1 cellular context compared by ENCODE assay signal in the genomic region with DNA sequence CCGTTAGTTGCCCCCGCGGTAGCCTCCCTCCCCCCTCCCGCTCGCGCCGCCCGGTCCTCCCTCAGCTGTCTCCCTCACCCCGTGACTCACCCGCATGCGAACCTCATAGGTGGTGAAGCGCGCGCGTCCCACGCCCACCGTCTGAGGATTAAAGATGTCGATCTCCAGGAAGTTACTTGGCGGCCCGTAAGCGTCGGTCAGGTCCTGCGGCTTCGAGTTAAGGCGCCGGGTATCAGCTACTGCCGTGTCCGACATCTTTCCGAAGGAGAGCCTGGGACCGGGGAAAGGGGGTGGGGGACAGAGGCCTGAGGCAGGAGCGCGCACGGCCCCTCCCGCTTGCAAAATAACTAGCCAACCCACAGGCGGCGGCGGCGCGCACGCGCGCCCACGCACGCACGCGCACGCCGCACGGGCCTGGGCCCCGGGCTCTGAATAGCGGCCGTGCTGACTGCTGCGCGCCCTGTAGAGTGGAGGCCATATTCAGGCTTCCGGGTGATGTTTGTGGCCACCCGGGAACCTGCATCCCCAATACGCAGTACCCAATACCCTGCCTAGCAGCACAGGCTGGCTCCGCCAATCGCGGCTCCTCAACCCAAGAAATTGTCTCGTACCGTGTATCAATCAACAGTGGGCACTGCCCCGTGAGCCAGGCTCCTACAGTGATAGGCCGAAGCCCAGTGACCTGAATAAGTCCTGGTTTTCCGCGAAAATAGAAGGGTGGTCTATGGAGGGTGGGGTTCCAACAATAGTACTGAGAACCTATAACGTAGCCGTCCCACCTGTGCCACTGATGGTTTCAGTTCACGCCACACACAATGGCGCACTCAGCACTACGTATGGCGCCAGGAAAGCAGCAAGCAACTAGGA.
TF ChIP-seq lines count a peak whose summit lies in the region.

A gene (minus strand): TSS at position 283 of the 867 bp plus-strand sequence. CDS start 28 bp downstream, at position 255.

TF ChIP-seq in GM23338, 12 proteins besides CTCF, POLR2A, EP300 and RAD21 (continued from another document):
- TF ChIP-seq, protein P1, sequence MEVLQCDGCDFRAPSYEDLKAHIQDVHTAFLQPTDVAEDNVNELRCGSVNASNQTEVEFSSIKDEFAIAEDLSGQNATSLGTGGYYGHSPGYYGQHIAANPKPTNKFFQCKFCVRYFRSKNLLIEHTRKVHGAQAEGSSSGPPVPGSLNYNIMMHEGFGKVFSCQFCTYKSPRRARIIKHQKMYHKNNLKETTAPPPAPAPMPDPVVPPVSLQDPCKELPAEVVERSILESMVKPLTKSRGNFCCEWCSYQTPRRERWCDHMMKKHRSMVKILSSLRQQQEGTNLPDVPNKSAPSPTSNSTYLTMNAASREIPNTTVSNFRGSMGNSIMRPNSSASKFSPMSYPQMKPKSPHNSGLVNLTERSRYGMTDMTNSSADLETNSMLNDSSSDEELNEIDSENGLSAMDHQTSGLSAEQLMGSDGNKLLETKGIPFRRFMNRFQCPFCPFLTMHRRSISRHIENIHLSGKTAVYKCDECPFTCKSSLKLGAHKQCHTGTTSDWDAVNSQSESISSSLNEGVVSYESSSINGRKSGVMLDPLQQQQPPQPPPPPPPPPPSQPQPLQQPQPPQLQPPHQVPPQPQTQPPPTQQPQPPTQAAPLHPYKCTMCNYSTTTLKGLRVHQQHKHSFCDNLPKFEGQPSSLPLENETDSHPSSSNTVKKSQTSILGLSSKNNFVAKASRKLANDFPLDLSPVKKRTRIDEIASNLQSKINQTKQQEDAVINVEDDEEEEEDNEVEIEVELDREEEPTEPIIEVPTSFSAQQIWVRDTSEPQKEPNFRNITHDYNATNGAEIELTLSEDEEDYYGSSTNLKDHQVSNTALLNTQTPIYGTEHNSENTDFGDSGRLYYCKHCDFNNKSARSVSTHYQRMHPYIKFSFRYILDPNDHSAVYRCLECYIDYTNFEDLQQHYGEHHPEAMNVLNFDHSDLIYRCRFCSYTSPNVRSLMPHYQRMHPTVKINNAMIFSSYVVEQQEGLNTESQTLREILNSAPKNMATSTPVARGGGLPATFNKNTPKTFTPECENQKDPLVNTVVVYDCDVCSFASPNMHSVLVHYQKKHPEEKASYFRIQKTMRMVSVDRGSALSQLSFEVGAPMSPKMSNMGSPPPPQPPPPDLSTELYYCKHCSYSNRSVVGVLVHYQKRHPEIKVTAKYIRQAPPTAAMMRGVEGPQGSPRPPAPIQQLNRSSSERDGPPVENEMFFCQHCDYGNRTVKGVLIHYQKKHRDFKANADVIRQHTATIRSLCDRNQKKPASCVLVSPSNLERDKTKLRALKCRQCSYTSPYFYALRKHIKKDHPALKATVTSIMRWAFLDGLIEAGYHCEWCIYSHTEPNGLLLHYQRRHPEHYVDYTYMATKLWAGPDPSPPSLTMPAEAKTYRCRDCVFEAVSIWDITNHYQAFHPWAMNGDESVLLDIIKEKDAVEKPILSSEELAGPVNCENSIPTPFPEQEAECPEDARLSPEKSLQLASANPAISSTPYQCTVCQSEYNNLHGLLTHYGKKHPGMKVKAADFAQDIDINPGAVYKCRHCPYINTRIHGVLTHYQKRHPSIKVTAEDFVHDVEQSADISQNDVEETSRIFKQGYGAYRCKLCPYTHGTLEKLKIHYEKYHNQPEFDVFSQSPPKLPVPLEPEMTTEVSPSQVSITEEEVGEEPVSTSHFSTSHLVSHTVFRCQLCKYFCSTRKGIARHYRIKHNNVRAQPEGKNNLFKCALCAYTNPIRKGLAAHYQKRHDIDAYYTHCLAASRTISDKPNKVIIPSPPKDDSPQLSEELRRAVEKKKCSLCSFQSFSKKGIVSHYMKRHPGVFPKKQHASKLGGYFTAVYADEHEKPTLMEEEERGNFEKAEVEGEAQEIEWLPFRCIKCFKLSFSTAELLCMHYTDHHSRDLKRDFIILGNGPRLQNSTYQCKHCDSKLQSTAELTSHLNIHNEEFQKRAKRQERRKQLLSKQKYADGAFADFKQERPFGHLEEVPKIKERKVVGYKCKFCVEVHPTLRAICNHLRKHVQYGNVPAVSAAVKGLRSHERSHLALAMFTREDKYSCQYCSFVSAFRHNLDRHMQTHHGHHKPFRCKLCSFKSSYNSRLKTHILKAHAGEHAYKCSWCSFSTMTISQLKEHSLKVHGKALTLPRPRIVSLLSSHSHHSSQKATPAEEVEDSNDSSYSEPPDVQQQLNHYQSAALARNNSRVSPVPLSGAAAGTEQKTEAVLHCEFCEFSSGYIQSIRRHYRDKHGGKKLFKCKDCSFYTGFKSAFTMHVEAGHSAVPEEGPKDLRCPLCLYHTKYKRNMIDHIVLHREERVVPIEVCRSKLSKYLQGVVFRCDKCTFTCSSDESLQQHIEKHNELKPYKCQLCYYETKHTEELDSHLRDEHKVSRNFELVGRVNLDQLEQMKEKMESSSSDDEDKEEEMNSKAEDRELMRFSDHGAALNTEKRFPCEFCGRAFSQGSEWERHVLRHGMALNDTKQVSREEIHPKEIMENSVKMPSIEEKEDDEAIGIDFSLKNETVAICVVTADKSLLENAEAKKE (CRISPR knock-in tag; IDR thresholded peaks at IDR 0.05): no peak
TF ChIP-seq in GM23338: peak in this region for 4.
